ENCODE assay signal across 18 cellular contexts in the genomic region with DNA sequence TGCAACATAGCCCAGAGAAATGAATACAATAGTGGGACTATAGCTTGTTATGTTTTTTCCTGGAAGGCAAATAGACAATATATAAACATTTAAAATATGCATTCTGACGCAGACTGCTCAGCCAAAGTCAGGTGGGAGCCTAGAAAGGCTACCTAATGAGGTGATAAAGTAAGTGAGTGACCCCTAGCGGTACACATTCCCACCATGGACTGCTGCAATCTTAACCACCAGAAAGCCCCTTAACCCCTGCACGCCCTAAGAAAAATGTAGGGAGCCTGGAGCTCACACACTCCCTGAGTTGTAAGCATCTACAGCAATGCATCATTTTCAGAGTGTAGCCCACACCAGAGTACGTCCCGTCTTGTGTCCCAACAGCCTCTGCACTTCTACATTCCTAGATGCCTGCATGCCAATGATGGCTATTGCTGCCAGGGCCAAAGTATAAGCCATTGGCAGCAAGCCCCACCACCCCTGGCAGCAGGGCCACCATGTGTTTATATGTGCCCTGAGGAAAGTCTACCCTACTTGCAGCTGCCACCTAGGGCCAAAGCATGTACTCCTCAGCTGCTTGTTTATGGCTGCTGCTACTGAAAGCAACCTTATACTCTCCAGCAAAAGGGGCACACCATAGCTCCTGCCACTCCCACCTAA.
DNase-seq lines count a peak whose midpoint lies in the region; ATAC-seq and TF ChIP-seq lines count a peak whose summit lies in the region.
"Had no signal": no experiment of that assay in that cellular context is flagged by ENCODE, and none has a peak within 500 bp of the region (broad histone marks: within the 10 kb centered on the region; RNA-seq: fewer than 3 reads in every experiment).

No MANE protein-coding gene starts in this region.

- H4K20me1 ChIP-seq in MM.1S (ENCODE audit: insufficient read depth, low read length): no peaks in the 10 kb centered on the region

- H3K9ac ChIP-seq in MM.1S (ENCODE audit: low read length): no peak overlapping the region

- no peaks in the 10 kb centered on the region for H3K36me3 ChIP-seq in MM.1S (replicated peaks; ENCODE audit: insufficient read depth, low read length)
- no peaks in the 10 kb centered on the region for H3K36me3 ChIP-seq in right lobe of liver
- H3K36me3 ChIP-seq: brain microvascular endothelial cell, esophagus muscularis mucosa, heart left ventricle had no signal

- no peaks in the 10 kb centered on the region for H3K9me3 ChIP-seq in MM.1S (replicated peaks; ENCODE audit: insufficient read depth, low read length)
- H3K9me3 ChIP-seq in right lobe of liver: peaks cover 0 to 5% (median 0%) of the 10 kb centered on the region in 4 donors

- no peaks in the 10 kb centered on the region for H3K9me2 ChIP-seq in MM.1S (replicated peaks; ENCODE audit: insufficient read depth, low read length)

- H3K27me3 ChIP-seq in MM.1S (replicated peaks; ENCODE audit: insufficient read depth, low read length) (no peaks in the 10 kb centered on the region), right lobe of liver (no peaks in the 10 kb centered on the region)
- H3K27me3 ChIP-seq: brain microvascular endothelial cell, esophagus muscularis mucosa, heart left ventricle had no signal

- no peak for TF ChIP-seq POLR2A in right lobe of liver (IDR thresholded peaks at IDR 0.05)

- no peaks in the 10 kb centered on the region for H3F3A ChIP-seq in MM.1S (ENCODE audit: insufficient read depth, low read length)

- 29% methylated on average over 5 of the region's 5 CpGs for WGBS in right lobe of liver (ENCODE audit: insufficient coverage, low coverage, low lambda C conversion rate, missing lambda C conversion rate)

- H3K4me2 ChIP-seq in MM.1S (ENCODE audit: low read depth, low read length): no peak overlapping the region

- no peak overlapping the region for H3K27ac ChIP-seq in MM.1S (ENCODE audit: low read length)
- peak overlapping the region; percentile 38 for H3K27ac ChIP-seq in epithelial cell of prostate
- H3K27ac ChIP-seq in right lobe of liver: no peak overlapping the region
- H3K27ac ChIP-seq: brain microvascular endothelial cell, esophagus muscularis mucosa, heart left ventricle had no signal

- H3K4me3 ChIP-seq in MM.1S (ENCODE audit: low read length): no peak overlapping the region
- no peak overlapping the region for H3K4me3 ChIP-seq in right lobe of liver
- H3K4me3 ChIP-seq: esophagus muscularis mucosa, heart left ventricle had no signal

- DNase-seq in ELF-1 (ENCODE audit: low read depth, low spot score): peak; percentile 27
- peak; percentile 9 for DNase-seq in MM.1S
- no peak for DNase-seq in epithelial cell of prostate (ENCODE audit: low read depth, low spot score)
- peak in 2 of 3 donors; percentile 64 to 66 for DNase-seq in right lobe of liver
- no peak for DNase-seq in stimulated activated CD4-positive, alpha-beta T cell treated with anti-CD3 and anti-CD28 coated beads, Interleukin-2, amount 100 ng/mL, for 24 hours
- DNase-seq in DMS 273 treated with DMSO at 0.1 percent for 48 hours (lab: John Stamatoyannopoulos, UW): no peak
- DNase-seq: activated CD4-positive, alpha-beta T cell treated with anti-CD3 and anti-CD28 coated beads for 48 hours; activated T-cell treated with anti-CD3 and anti-CD28 coated beads for 4 hours; brain microvascular endothelial cell; heart left ventricle; left ventricle myocardium superior; naive B cell; SIG-M5; stimulated activated CD4-positive, alpha-beta T cell treated with anti-CD3 and anti-CD28 coated beads, Interleukin-15, amount 100 ng/mL, for 24 hours; T1000 had no signal

- H3K4me1 ChIP-seq in MM.1S (ENCODE audit: low read length) (no peaks in the 10 kb centered on the region), right lobe of liver (peaks cover 0 to 4% (median 0%) of the 10 kb centered on the region in 4 donors)
- H3K4me1 ChIP-seq: esophagus muscularis mucosa, heart left ventricle had no signal

- intact Hi-C loops in right lobe of liver (cut with DNase I): no loop called here

- no peaks in the 10 kb centered on the region for H3K79me2 ChIP-seq in MM.1S (ENCODE audit: low read length)

- H2AFZ ChIP-seq in MM.1S (ENCODE audit: low read length): no peak overlapping the region

- peak; percentile 78 to 90 (median 84) for ATAC-seq in right lobe of liver
- no peak for ATAC-seq in HG02840 (IDR thresholded peaks at IDR 0.05; ENCODE audit: low FRiP score, unreplicated experiment)
- no peak for ATAC-seq in GM21381 (IDR thresholded peaks at IDR 0.05; ENCODE audit: unreplicated experiment)
- ATAC-seq: heart left ventricle, left ventricle myocardium superior had no signal

- TF ChIP-seq CTCF in MM.1S (IDR thresholded peaks at IDR 0.05; ENCODE audit: low read length): peak; percentile 15; the same call in 1 of the 2 replicates
- peak; percentile 32 to 49 (median 44) for TF ChIP-seq CTCF in right lobe of liver (IDR thresholded peaks at IDR 0.05)

Comparison
In these comparisons a context has a peak if more than half of its experiments do, and no peak if none do; other contexts are left out.
1. DNase-seq: peak in ELF-1 (single experiment), MM.1S (single experiment) and right lobe of liver (2 of 3); none in epithelial cell of prostate (single experiment), stimulated activated CD4-positive, alpha-beta T cell treated with anti-CD3 and anti-CD28 coated beads, Interleukin-2, amount 100 ng/mL, for 24 hours (0 of 2) and DMS 273 treated with DMSO at 0.1 percent for 48 hours (single experiment).
2. ATAC-seq: peak in right lobe of liver (4 of 4); none in HG02840 (single experiment) and GM21381 (single experiment).